ENCODE assay signal across 1 cellular context in the genomic region with DNA sequence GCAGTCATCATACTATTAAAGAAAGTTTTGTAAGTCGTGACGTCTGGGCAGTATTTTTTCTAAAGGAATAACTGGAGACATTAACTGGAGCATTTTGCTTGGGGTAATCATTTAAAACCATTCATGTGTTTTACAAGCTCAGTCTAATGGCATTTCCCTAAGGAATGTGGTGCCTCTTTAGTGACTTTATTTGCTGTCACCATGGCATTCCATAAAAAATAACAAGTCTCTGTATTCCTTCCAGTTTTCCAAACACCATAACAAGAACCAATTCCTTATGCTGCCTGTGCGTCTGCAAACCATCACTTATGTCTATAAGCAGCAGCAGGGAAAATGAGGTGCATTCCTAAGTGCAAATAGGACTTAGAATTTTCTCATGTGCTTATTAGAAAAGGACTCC.
A peak's percentile ranks its signal among the peaks of the same experiment; 100 is the strongest.
TF ChIP-seq lines count a peak whose summit lies in the region.

No MANE protein-coding gene starts in this region.

TF ChIP-seq in HEK293, 187 proteins besides CTCF, POLR2A, EP300 and RAD21 (continued from another document):
- TF ChIP-seq ZSCAN23 (tag by site-specific recombination; IDR thresholded peaks at IDR 0.05) (no peak), ZNF585B (tag by site-specific recombination; IDR thresholded peaks at IDR 0.05) (no peak), ZNF629 (tag by site-specific recombination; IDR thresholded peaks at IDR 0.05) (no peak), ZNF544 (tag by site-specific recombination; IDR thresholded peaks at IDR 0.05) (no peak), ZNF132 (tag by site-specific recombination; IDR thresholded peaks at IDR 0.05; ENCODE audit: borderline replicate concordance) (no peak), ZNF423 (tag by site-specific recombination; IDR thresholded peaks at IDR 0.05) (no peak), ZNF391 (tag by site-specific recombination; IDR thresholded peaks at IDR 0.05; ENCODE audit: borderline replicate concordance, low read depth) (no peak), FEZF1 (tag by site-specific recombination; IDR thresholded peaks at IDR 0.05) (peak; percentile 64), ZNF292 (tag by site-specific recombination; IDR thresholded peaks at IDR 0.05; ENCODE audit: borderline replicate concordance, low read depth) (no peak), ZNF354C (tag by site-specific recombination; IDR thresholded peaks at IDR 0.05; ENCODE audit: borderline replicate concordance, low read depth) (no peak), SETDB1 (IDR thresholded peaks at IDR 0.05; ENCODE audit: insufficient read length, low read length) (no peak), PRDM4 (tag by site-specific recombination; IDR thresholded peaks at IDR 0.05) (peak; percentile 28; the same call in 1 of the 2 replicates), ZNF843 (tag by site-specific recombination; IDR thresholded peaks at IDR 0.05) (peak; percentile 64; the same call in 1 of the 2 replicates), GLIS1 (tag by site-specific recombination; IDR thresholded peaks at IDR 0.05) (no peak), ZNF76 (tag by site-specific recombination; IDR thresholded peaks at IDR 0.05; ENCODE audit: borderline replicate concordance, low read depth) (no peak), ZNF366 (tag by site-specific recombination; conservative IDR thresholded peaks at IDR 0.05) (no peak), ZNF654 (tag by site-specific recombination; IDR thresholded peaks at IDR 0.05; ENCODE audit: low read depth) (no peak), REPIN1 (tag by site-specific recombination; IDR thresholded peaks at IDR 0.05; ENCODE audit: low read depth) (no peak), GLI2 (tag by site-specific recombination; IDR thresholded peaks at IDR 0.05; ENCODE audit: borderline replicate concordance, low read depth) (no peak), ZNF785 (tag by site-specific recombination; IDR thresholded peaks at IDR 0.05) (no peak), ZNF404 (tag by site-specific recombination; IDR thresholded peaks at IDR 0.05) (no peak), KLF1 (tag by site-specific recombination; IDR thresholded peaks at IDR 0.05) (no peak)
- TF ChIP-seq, protein P1, sequence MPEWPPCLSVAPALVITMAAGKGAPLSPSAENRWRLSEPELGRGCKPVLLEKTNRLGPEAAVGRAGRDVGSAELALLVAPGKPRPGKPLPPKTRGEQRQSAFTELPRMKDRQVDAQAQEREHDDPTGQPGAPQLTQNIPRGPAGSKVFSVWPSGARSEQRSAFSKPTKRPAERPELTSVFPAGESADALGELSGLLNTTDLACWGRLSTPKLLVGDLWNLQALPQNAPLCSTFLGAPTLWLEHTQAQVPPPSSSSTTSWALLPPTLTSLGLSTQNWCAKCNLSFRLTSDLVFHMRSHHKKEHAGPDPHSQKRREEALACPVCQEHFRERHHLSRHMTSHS (tag by site-specific recombination; IDR thresholded peaks at IDR 0.05): no peak
- TF ChIP-seq, protein P2, sequence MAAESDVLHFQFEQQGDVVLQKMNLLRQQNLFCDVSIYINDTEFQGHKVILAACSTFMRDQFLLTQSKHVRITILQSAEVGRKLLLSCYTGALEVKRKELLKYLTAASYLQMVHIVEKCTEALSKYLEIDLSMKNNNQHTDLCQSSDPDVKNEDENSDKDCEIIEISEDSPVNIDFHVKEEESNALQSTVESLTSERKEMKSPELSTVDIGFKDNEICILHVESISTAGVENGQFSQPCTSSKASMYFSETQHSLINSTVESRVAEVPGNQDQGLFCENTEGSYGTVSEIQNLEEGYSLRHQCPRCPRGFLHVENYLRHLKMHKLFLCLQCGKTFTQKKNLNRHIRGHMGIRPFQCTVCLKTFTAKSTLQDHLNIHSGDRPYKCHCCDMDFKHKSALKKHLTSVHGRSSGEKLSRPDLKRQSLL (tag by site-specific recombination; IDR thresholded peaks at IDR 0.05): no peak
- TF ChIP-seq, protein P3, sequence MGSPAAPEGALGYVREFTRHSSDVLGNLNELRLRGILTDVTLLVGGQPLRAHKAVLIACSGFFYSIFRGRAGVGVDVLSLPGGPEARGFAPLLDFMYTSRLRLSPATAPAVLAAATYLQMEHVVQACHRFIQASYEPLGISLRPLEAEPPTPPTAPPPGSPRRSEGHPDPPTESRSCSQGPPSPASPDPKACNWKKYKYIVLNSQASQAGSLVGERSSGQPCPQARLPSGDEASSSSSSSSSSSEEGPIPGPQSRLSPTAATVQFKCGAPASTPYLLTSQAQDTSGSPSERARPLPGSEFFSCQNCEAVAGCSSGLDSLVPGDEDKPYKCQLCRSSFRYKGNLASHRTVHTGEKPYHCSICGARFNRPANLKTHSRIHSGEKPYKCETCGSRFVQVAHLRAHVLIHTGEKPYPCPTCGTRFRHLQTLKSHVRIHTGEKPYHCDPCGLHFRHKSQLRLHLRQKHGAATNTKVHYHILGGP (tag by site-specific recombination; IDR thresholded peaks at IDR 0.05): no peak
- TF ChIP-seq, protein P4, sequence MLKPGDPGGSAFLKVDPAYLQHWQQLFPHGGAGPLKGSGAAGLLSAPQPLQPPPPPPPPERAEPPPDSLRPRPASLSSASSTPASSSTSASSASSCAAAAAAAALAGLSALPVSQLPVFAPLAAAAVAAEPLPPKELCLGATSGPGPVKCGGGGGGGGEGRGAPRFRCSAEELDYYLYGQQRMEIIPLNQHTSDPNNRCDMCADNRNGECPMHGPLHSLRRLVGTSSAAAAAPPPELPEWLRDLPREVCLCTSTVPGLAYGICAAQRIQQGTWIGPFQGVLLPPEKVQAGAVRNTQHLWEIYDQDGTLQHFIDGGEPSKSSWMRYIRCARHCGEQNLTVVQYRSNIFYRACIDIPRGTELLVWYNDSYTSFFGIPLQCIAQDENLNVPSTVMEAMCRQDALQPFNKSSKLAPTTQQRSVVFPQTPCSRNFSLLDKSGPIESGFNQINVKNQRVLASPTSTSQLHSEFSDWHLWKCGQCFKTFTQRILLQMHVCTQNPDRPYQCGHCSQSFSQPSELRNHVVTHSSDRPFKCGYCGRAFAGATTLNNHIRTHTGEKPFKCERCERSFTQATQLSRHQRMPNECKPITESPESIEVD (tag by site-specific recombination; IDR thresholded peaks at IDR 0.05): peak; percentile 93
- TF ChIP-seq, protein P5, sequence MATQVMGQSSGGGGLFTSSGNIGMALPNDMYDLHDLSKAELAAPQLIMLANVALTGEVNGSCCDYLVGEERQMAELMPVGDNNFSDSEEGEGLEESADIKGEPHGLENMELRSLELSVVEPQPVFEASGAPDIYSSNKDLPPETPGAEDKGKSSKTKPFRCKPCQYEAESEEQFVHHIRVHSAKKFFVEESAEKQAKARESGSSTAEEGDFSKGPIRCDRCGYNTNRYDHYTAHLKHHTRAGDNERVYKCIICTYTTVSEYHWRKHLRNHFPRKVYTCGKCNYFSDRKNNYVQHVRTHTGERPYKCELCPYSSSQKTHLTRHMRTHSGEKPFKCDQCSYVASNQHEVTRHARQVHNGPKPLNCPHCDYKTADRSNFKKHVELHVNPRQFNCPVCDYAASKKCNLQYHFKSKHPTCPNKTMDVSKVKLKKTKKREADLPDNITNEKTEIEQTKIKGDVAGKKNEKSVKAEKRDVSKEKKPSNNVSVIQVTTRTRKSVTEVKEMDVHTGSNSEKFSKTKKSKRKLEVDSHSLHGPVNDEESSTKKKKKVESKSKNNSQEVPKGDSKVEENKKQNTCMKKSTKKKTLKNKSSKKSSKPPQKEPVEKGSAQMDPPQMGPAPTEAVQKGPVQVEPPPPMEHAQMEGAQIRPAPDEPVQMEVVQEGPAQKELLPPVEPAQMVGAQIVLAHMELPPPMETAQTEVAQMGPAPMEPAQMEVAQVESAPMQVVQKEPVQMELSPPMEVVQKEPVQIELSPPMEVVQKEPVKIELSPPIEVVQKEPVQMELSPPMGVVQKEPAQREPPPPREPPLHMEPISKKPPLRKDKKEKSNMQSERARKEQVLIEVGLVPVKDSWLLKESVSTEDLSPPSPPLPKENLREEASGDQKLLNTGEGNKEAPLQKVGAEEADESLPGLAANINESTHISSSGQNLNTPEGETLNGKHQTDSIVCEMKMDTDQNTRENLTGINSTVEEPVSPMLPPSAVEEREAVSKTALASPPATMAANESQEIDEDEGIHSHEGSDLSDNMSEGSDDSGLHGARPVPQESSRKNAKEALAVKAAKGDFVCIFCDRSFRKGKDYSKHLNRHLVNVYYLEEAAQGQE (tag by site-specific recombination; IDR thresholded peaks at IDR 0.05): no peak
- TF ChIP-seq, protein P6, sequence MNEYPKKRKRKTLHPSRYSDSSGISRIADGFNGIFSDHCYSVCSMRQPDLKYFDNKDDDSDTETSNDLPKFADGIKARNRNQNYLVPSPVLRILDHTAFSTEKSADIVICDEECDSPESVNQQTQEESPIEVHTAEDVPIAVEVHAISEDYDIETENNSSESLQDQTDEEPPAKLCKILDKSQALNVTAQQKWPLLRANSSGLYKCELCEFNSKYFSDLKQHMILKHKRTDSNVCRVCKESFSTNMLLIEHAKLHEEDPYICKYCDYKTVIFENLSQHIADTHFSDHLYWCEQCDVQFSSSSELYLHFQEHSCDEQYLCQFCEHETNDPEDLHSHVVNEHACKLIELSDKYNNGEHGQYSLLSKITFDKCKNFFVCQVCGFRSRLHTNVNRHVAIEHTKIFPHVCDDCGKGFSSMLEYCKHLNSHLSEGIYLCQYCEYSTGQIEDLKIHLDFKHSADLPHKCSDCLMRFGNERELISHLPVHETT (tag by site-specific recombination; IDR thresholded peaks at IDR 0.05): no peak
- TF ChIP-seq, protein P7, sequence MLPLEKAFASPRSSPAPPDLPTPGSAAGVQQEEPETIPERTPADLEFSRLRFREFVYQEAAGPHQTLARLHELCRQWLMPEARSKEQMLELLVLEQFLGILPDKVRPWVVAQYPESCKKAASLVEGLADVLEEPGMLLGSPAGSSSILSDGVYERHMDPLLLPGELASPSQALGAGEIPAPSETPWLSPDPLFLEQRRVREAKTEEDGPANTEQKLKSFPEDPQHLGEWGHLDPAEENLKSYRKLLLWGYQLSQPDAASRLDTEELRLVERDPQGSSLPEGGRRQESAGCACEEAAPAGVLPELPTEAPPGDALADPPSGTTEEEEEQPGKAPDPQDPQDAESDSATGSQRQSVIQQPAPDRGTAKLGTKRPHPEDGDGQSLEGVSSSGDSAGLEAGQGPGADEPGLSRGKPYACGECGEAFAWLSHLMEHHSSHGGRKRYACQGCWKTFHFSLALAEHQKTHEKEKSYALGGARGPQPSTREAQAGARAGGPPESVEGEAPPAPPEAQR (tag by site-specific recombination; IDR thresholded peaks at IDR 0.05): no peak
TF ChIP-seq in HEK293: peak in this region for 4.
